ENCODE assay signal across 1 cellular context in genomic region chr1:100948721-100949400, GRCh38.
A peak's percentile ranks its signal among the peaks of the same experiment; 100 is the strongest.
TF ChIP-seq lines count a peak whose summit lies in the region.

No MANE protein-coding gene starts in this region.

TF ChIP-seq in K562, 482 proteins besides CTCF, POLR2A, EP300 and RAD21:
- 0 out of 2 replicates have a peak, but pooled peaks have one; percentile 15 for TF ChIP-seq ZFX (CRISPR knock-in tag; IDR thresholded peaks at IDR 0.05)
